12 cellular contexts compared by ENCODE assay signal in the genomic region with DNA sequence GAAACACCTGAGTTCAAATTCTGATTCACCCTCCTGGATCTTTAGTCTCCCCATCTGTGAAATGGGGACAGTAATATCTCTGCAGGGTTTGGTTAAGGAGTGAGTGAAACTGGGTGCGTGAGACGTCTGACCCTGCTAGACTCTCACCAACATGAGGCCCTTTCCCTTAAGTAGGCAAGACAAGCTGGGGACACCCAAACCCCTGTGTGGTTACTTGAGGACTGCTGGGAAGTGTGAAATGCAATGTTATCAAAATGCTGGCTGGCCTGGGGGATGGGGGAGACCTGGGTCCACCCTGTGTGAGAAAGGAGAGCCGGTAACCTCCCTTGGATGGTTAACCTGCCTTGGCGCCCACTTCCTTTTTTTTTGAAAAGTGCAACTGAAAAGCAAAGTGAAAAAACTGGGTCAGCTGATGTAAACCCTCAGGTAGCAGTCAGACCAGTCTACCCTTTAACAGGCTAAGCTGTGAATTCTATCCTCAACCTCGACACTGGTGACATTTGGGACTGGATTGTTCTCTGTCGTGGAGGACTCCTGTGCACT.
A peak's percentile ranks its signal among the peaks of the same experiment; 100 is the strongest.
DNase-seq lines count a peak whose midpoint lies in the region; ATAC-seq and TF ChIP-seq lines count a peak whose summit lies in the region.
"Had no signal": no experiment of that assay in that cellular context is flagged by ENCODE, and none has a peak within 500 bp of the region (broad histone marks: within the 10 kb centered on the region; RNA-seq: fewer than 3 reads in every experiment).

No MANE protein-coding gene starts in this region.

- ATAC-seq in GM23338 (no peak), naive B cell (ENCODE audit: low read depth in 2 of 2) (peak; percentile 88 to 91), foreskin keratinocyte (no peak)

- H4K20me1 ChIP-seq in GM23338 (replicated peaks; ENCODE audit: insufficient read depth): no peaks in the 10 kb centered on the region
- no peaks in the 10 kb centered on the region for H4K20me1 ChIP-seq in MM.1S (ENCODE audit: insufficient read depth, low read length)

- H3K9ac ChIP-seq in MM.1S (ENCODE audit: low read length): no peak overlapping the region
- H3K9ac ChIP-seq: parathyroid adenoma had no signal

- TF ChIP-seq CTCF in GM23338 (conservative IDR thresholded peaks at IDR 0.05; ENCODE audit: low read depth in 2 of 2) (peak in 1 of 2 experiments; percentile 12; a peak in 1 of 4 replicates), MM.1S (IDR thresholded peaks at IDR 0.05; ENCODE audit: low read length) (no peak), foreskin keratinocyte (conservative IDR thresholded peaks at IDR 0.05) (no peak), HFFc6 (IDR thresholded peaks at IDR 0.05) (no peak)

- H3K27ac Mint-ChIP-seq in GM23338 (peak overlapping the region; percentile 46; the same call in 1 of the 2 replicates), naive B cell (peak overlapping the region; percentile 24 to 89 (median 80)), HFFc6 (no peak overlapping the region)

- H3K27ac ChIP-seq in GM23338 (ENCODE audit: low read depth) (no peak overlapping the region), MM.1S (ENCODE audit: low read length) (peak overlapping the region; percentile 38; the same call in 1 of the 2 replicates), foreskin keratinocyte (no peak overlapping the region)
- H3K27ac ChIP-seq: parathyroid adenoma had no signal

- H3K9me3 Mint-ChIP-seq in GM23338 (peaks cover 8% of the 10 kb centered on the region; the same call in 2 of the 3 replicates), naive B cell (no peaks in the 10 kb centered on the region), HFFc6 (no peaks in the 10 kb centered on the region; the same call in 1 of the 2 replicates)

- H3K27me3 ChIP-seq in GM23338 (ENCODE audit: insufficient read depth): no peaks in the 10 kb centered on the region
- no peaks in the 10 kb centered on the region for H3K27me3 ChIP-seq in MM.1S (replicated peaks; ENCODE audit: insufficient read depth, low read length)
- H3K27me3 ChIP-seq in foreskin keratinocyte: no peaks in the 10 kb centered on the region
- H3K27me3 ChIP-seq: upper lobe of left lung had no signal

- H3K9me3 ChIP-seq in MM.1S (replicated peaks; ENCODE audit: insufficient read depth, low read length): no peaks in the 10 kb centered on the region
- H3K9me3 ChIP-seq: upper lobe of left lung had no signal

- DNase-seq in NK-92 treated with Interleukin-12 subunit alpha and Interleukin-12 subunit beta, amount 100 ng/mL, for 24 hours (lab: John Stamatoyannopoulos, UW): peak; percentile 58
- DNase-seq in NK-92 (lab: John Stamatoyannopoulos, UW; ENCODE audit: unreplicated experiment) (no peak), GM23338 (ENCODE audit: low spot score) (no peak), MM.1S (peak; percentile 67), naive B cell (peak; percentile 59), foreskin keratinocyte (no peak), HFFc6 (no peak)
- no peak for DNase-seq in activated CD4-positive, CD25-positive, alpha-beta regulatory T cell (lab: John Stamatoyannopoulos, UW)
- DNase-seq: 8988T, erythroblast, upper lobe of left lung had no signal

- H3K4me1 ChIP-seq in GM23338 (ENCODE audit: insufficient read depth): peaks cover 48% of the 10 kb centered on the region
- peaks cover 16% of the 10 kb centered on the region for H3K4me1 ChIP-seq in MM.1S (ENCODE audit: low read length)
- peaks cover 4% of the 10 kb centered on the region for H3K4me1 ChIP-seq in foreskin keratinocyte
- H3K4me1 ChIP-seq: parathyroid adenoma had no signal

- H3K36me3 Mint-ChIP-seq in GM23338 (ENCODE audit: low read depth): peaks cover 45% of the 10 kb centered on the region
- H3K36me3 Mint-ChIP-seq in naive B cell: peaks cover 26 to 42% of the 10 kb centered on the region in 2 donors
- H3K36me3 Mint-ChIP-seq in HFFc6 (ENCODE audit: low read depth): no peaks in the 10 kb centered on the region

- H3K4me3 Mint-ChIP-seq in GM23338: no peak overlapping the region
- peak overlapping the region in 3 of 8 donors; percentile 37 to 70 (median 41) for H3K4me3 Mint-ChIP-seq in naive B cell
- no peak overlapping the region for H3K4me3 Mint-ChIP-seq in HFFc6

- peaks cover 19% of the 10 kb centered on the region for H3K9me2 ChIP-seq in GM23338 (ENCODE audit: insufficient read depth)
- H3K9me2 ChIP-seq in MM.1S (replicated peaks; ENCODE audit: insufficient read depth, low read length): no peaks in the 10 kb centered on the region

- peaks cover 56% of the 10 kb centered on the region for H3K4me1 Mint-ChIP-seq in GM23338
- peaks cover 39 to 47% (median 47%) of the 10 kb centered on the region in 3 donors for H3K4me1 Mint-ChIP-seq in naive B cell
- H3K4me1 Mint-ChIP-seq in HFFc6 (ENCODE audit: low read depth): peaks cover 6% of the 10 kb centered on the region; the same call in 1 of the 2 replicates

- H3K79me2 ChIP-seq in GM23338 (replicated peaks; ENCODE audit: insufficient read depth): peaks cover 7% of the 10 kb centered on the region; the same call in 1 of the 2 replicates
- no peaks in the 10 kb centered on the region; the same call in 1 of the 2 replicates for H3K79me2 ChIP-seq in MM.1S (ENCODE audit: low read length)
- H3K79me2 ChIP-seq: parathyroid adenoma had no signal

- peaks cover 5% of the 10 kb centered on the region; the same call in 1 of the 2 replicates for H3F3A ChIP-seq in GM23338 (replicated peaks; ENCODE audit: low read depth)
- H3F3A ChIP-seq in MM.1S (ENCODE audit: insufficient read depth, low read length): peaks cover 10% of the 10 kb centered on the region; the same call in 1 of the 2 replicates

- H3K4me3 ChIP-seq in GM23338 (no peak overlapping the region), MM.1S (ENCODE audit: low read length) (no peak overlapping the region)
- H3K4me3 ChIP-seq: upper lobe of left lung had no signal

- no peaks in the 10 kb centered on the region for H3K36me3 ChIP-seq in GM23338 (ENCODE audit: insufficient read depth)
- no peaks in the 10 kb centered on the region for H3K36me3 ChIP-seq in MM.1S (replicated peaks; ENCODE audit: insufficient read depth, low read length)

- no peak overlapping the region for H2AFZ ChIP-seq in GM23338
- H2AFZ ChIP-seq in MM.1S (ENCODE audit: low read length): no peak overlapping the region
- H2AFZ ChIP-seq: parathyroid adenoma had no signal

- H3K4me2 ChIP-seq in GM23338: peak overlapping the region; percentile 75; the same call in 1 of the 2 replicates
- H3K4me2 ChIP-seq in MM.1S (ENCODE audit: low read depth, low read length): peak overlapping the region; percentile 50; the same call in 1 of the 2 replicates

- H3K27me3 Mint-ChIP-seq in GM23338 (ENCODE audit: insufficient read depth, low read depth, poor library complexity): peaks cover 7% of the 10 kb centered on the region
- H3K27me3 Mint-ChIP-seq in naive B cell: no peaks in the 10 kb centered on the region
- H3K27me3 Mint-ChIP-seq in HFFc6 (ENCODE audit: insufficient read depth): peaks cover 40% of the 10 kb centered on the region

TF ChIP-seq in GM23338, 12 proteins besides CTCF, POLR2A, EP300 and RAD21 (continues in another document):
- TF ChIP-seq ETS1 (IDR thresholded peaks at IDR 0.05): no peak
- no peak for TF ChIP-seq STAT1 (IDR thresholded peaks at IDR 0.05; ENCODE audit: unreplicated experiment)

Comparison
In these comparisons a context has a peak if more than half of its experiments do, and no peak if none do; other contexts are left out.
1. DNase-seq: peak in NK-92 treated with Interleukin-12 subunit alpha and Interleukin-12 subunit beta, amount 100 ng/mL, for 24 hours (single experiment), MM.1S (single experiment) and naive B cell (single experiment); none in NK-92 (single experiment), GM23338 (single experiment), foreskin keratinocyte (0 of 2), activated CD4-positive, CD25-positive, alpha-beta regulatory T cell (0 of 4) and HFFc6 (single experiment).
2. ATAC-seq: peak in naive B cell (2 of 2); none in GM23338 (single experiment) and foreskin keratinocyte (single experiment).